Comparison of ENCODE assay signal across 28 cellular contexts in genomic region chr18:42442661-42443060, GRCh38.
"Had no signal": no experiment of that assay in that cellular context is flagged by ENCODE, and none has a peak within 500 bp of the region (broad histone marks: within the 10 kb centered on the region; RNA-seq: fewer than 3 reads in every experiment).

No MANE protein-coding gene starts in this region.

- ATAC-seq: activated CD4-positive, alpha-beta T cell treated with anti-CD3 and anti-CD28 coated beads for 36 hours; activated CD8-positive, alpha-beta memory T cell treated with anti-CD3 and anti-CD28 coated beads, Interleukin-2, amount 10 ng/mL, durations not matched to agents 7 days and 5 days; activated CD8-positive, alpha-beta T cell treated with anti-CD3 and anti-CD28 coated beads, Interleukin-2, amount 10 ng/mL, durations not matched to agents 7 days and 5 days; activated naive CD8-positive, alpha-beta T cell treated with anti-CD3 and anti-CD28 coated beads, Interleukin-2, amount 50 U/mL, for 24 hours; effector memory CD8-positive, alpha-beta T cell had no signal

- FAIRE-seq: bronchial epithelial cell, frontal cortex had no signal

- H3K4me3 ChIP-seq: adrenal gland, coronary artery, dorsolateral prefrontal cortex, esophagus muscularis mucosa had no signal

- DNase-seq: activated CD4-positive, alpha-beta memory T cell treated with anti-CD3 and anti-CD28 coated beads for 36 hours; activated CD4-positive, alpha-beta T cell treated with anti-CD3 and anti-CD28 coated beads for 36 hours; activated CD4-positive, alpha-beta T cell treated with anti-CD3 and anti-CD28 coated beads, Interleukin-2, amount 10 ng/mL, durations not matched to agents 24 days and 14 days; activated CD4-positive, CD25-positive, alpha-beta regulatory T cell; activated CD4-positive, CD25-positive, alpha-beta regulatory T cell treated with anti-CD3 and anti-CD28 coated beads, Interleukin-2, amount 50 U/mL, for 72 hours; activated CD8-positive, alpha-beta memory T cell treated with anti-CD3 and anti-CD28 coated beads, Interleukin-2, amount 10 ng/mL, durations not matched to agents 7 days and 5 days; activated CD8-positive, alpha-beta memory T cell treated with anti-CD3 and anti-CD28 coated beads, Interleukin-2, amount 50 U/mL, for 4 hours; activated CD8-positive, alpha-beta T cell treated with anti-CD3 and anti-CD28 coated beads, Interleukin-2, amount 10 ng/mL, durations not matched to agents 7 days and 5 days; activated effector memory CD4-positive, alpha-beta T cell treated with anti-CD3 and anti-CD28 coated beads, Interleukin-2, amount 50 U/mL, for 16 hours; activated naive CD4-positive, alpha-beta T cell treated with anti-CD3 and anti-CD28 coated beads for 36 hours; activated naive CD8-positive, alpha-beta T cell treated with anti-CD3 and anti-CD28 coated beads for 36 hours; activated naive CD8-positive, alpha-beta T cell treated with anti-CD3 and anti-CD28 coated beads, Interleukin-2, amount 50 U/mL, for 24 hours; activated T-cell treated with anti-CD3 and anti-CD28 coated beads, Interleukin-2, amount 50 U/mL, for 1 hour; activated T-cell treated with anti-CD3 and anti-CD28 coated beads, Interleukin-2, amount 50 U/mL, for 48 hours; adrenal gland; amygdala; aorta; dorsolateral prefrontal cortex; effector CD4-positive, alpha-beta T cell; effector memory CD8-positive, alpha-beta T cell; erythroblast; foreskin fibroblast; head of caudate nucleus; T-helper 2 cell had no signal
